In genomic region chr17:72588961-72589360, GRCh38 we compare ENCODE assay signal across 7 cellular contexts.
A peak's percentile ranks its signal among the peaks of the same experiment; 100 is the strongest.
DNase-seq lines count a peak whose midpoint lies in the region; ATAC-seq and TF ChIP-seq lines count a peak whose summit lies in the region.

No MANE protein-coding gene starts in this region.

- no peaks in the 10 kb centered on the region for H3K36me3 ChIP-seq in KMS-11 (ENCODE audit: insufficient read depth)
- H3K36me3 ChIP-seq in PC-9 (ENCODE audit: low read depth), result peaks cover 6% of the 10 kb centered on the region; the same call in 1 of the 2 replicates
- H3K36me3 ChIP-seq in esophagus (ENCODE audit: control insufficient read depth in 2 of 2, insufficient read depth in 2 of 2, low read length in 1 of 2), result no peaks in the 10 kb centered on the region
- H3K36me3 ChIP-seq in stomach, result no peaks in the 10 kb centered on the region

- no peak for TF ChIP-seq EP300 in stomach (IDR thresholded peaks at IDR 0.05)

- H3K9ac ChIP-seq in KMS-11, result peak overlapping the region; percentile 83

- H3F3A ChIP-seq in PC-9 (ENCODE audit: insufficient read depth, low read depth), result peaks cover 34% of the 10 kb centered on the region

- no TSS peak for BruUV-seq in PC-9 (replicated peaks; lab: Mats Ljungman, UMichigan)

- TF ChIP-seq POLR2A in stomach (IDR thresholded peaks at IDR 0.05), result no peak

- H3K79me2 ChIP-seq in KMS-11 (ENCODE audit: insufficient read depth, low read depth), result peaks cover 80% of the 10 kb centered on the region
- H3K79me2 ChIP-seq in PC-9 (ENCODE audit: low read depth), result peaks cover 83% of the 10 kb centered on the region

- no peaks in the 10 kb centered on the region for H4K20me1 ChIP-seq in KMS-11 (ENCODE audit: insufficient read depth)
- peaks cover 9% of the 10 kb centered on the region; the same call in 1 of the 2 replicates for H4K20me1 ChIP-seq in PC-9 (ENCODE audit: insufficient read depth)

- DNase-seq in PC-9 (peak; percentile 84 to 97), stomach (peak; percentile 84), midbrain (lab: John Stamatoyannopoulos, UW) (no peak), amniotic stem cell (lab: John Stamatoyannopoulos, UW) (no peak)

- no peaks in the 10 kb centered on the region for H3K9me2 ChIP-seq in PC-9 (ENCODE audit: insufficient read depth)

- POLR2A ChIA-PET in PC-9 (lab: Charles Lee; ENCODE audit: unreplicated experiment), result interaction anchor here (0.7 to 1.4 kb wide), 4 partner anchors 9 to 95 kb away, joined by 3 to 8 read pairs (median 4); no protein-coding TSS in a partner anchor

- TF ChIP-seq CTCF in KMS-11 (conservative IDR thresholded peaks at IDR 0.05; ENCODE audit: low read depth, low read length) (no peak), PC-9 (conservative IDR thresholded peaks at IDR 0.05) (no peak; the same call in 1 of the 2 replicates), stomach (IDR thresholded peaks at IDR 0.05) (no peak)

- H3K27ac ChIP-seq in KMS-11 (peak overlapping the region; percentile 97), PC-9 (peak overlapping the region; percentile 86), esophagus (ENCODE audit: low read depth in 2 of 2, low read length in 1 of 2) (peak overlapping the region; percentile 74 to 96), stomach (peak overlapping the region; percentile 73 to 87 (median 84))

- H3K4me1 ChIP-seq in KMS-11 (ENCODE audit: low read depth, poor library complexity, severe bottlenecking) (peaks cover 33% of the 10 kb centered on the region), PC-9 (replicated peaks; ENCODE audit: insufficient read depth) (peaks cover 31% of the 10 kb centered on the region), esophagus (ENCODE audit: control insufficient read depth in 2 of 2, insufficient read depth in 2 of 2, low read length in 1 of 2) (peaks cover 5 to 12% of the 10 kb centered on the region in 2 donors), stomach (peaks cover 23 to 55% (median 38%) of the 10 kb centered on the region in 4 donors)

- peak overlapping the region; percentile 11; the same call in 1 of the 2 replicates for H2AFZ ChIP-seq in KMS-11 (ENCODE audit: low read depth)
- no peak overlapping the region for H2AFZ ChIP-seq in PC-9

- H3K27me3 ChIP-seq in KMS-11 (ENCODE audit: insufficient read depth, low read depth) (peaks cover 14% of the 10 kb centered on the region), PC-9 (ENCODE audit: insufficient read depth, low read depth) (no peaks in the 10 kb centered on the region), esophagus (ENCODE audit: control insufficient read depth in 1 of 2, insufficient read depth in 2 of 2, low read length in 2 of 2) (no peaks in the 10 kb centered on the region), stomach (peaks cover 0 to 44% (median 23%) of the 10 kb centered on the region in 3 donors)

- 28 to 35% methylated on average over 11 of the region's 11 CpGs for WGBS in esophagus, 2 donors
- WGBS in stomach, 5 donors, result 16 to 36% (median 24%) methylated on average over 11 of the region's 11 CpGs

- CTCF ChIA-PET in PC-9 (lab: Charles Lee), result interaction anchor here (1.8 kb wide), 1 partner anchor 95 kb away, joined by 4 read pairs; no protein-coding TSS in a partner anchor

- H3K4me3 ChIP-seq in KMS-11 (IDR thresholded peaks at IDR 0.05; ENCODE audit: insufficient read depth, low read depth, low read length) (no peak overlapping the region), PC-9 (peak overlapping the region; percentile 97), esophagus (ENCODE audit: low read depth in 1 of 2, low read length in 2 of 2) (peak overlapping the region in 1 of 2 donors; percentile 83), stomach (peak overlapping the region in 3 of 4 donors; percentile 7 to 73 (median 66))

- intact Hi-C loops in PC-9 (cut with micrococcal nuclease; ENCODE audit: unreplicated experiment), result loop anchor here (1.0 to 2.0 kb wide), 5 partner anchors 28 to 128 kb away; no protein-coding TSS in a partner anchor
- intact Hi-C loops in stomach (cut with DNase I; ENCODE audit: low total_unique reads), result no loop called here

- H3K4me2 ChIP-seq in KMS-11, result peak overlapping the region; percentile 80
- H3K4me2 ChIP-seq in PC-9, result peak overlapping the region; percentile 95

- no peak for ATAC-seq in GM19023 (IDR thresholded peaks at IDR 0.05; ENCODE audit: unreplicated experiment)

- H3K9me3 ChIP-seq in PC-9 (ENCODE audit: insufficient read depth, low read depth), result no peaks in the 10 kb centered on the region
- no peaks in the 10 kb centered on the region for H3K9me3 ChIP-seq in esophagus (ENCODE audit: control insufficient read depth in 2 of 2, insufficient read depth in 1 of 2, low read depth in 1 of 2, low read length in 1 of 2)
- H3K9me3 ChIP-seq in stomach, result no peaks in the 10 kb centered on the region

Comparison
In these comparisons a context has a peak if more than half of its experiments do, and no peak if none do; other contexts are left out.
1. DNase-seq: peak in PC-9 (2 of 2) and stomach (single experiment); none in midbrain (single experiment) and amniotic stem cell (single experiment).
2. Peak in every context shown above with its lines, with median percentiles within 50 percentile points of each other: H3K27ac ChIP-seq.